Comparison of ENCODE assay signal across 2 cellular contexts in genomic region chr11:113864410-113864809, GRCh38.
TF ChIP-seq lines count a peak whose summit lies in the region.

No MANE protein-coding gene starts in this region.

TF ChIP-seq in A549, 52 proteins besides CTCF, POLR2A, EP300 and RAD21 (continued from another document):
- no peak for TF ChIP-seq RCOR1 (IDR thresholded peaks at IDR 0.05; ENCODE audit: low read depth, low read length)
- TF ChIP-seq MAFK (IDR thresholded peaks at IDR 0.05; ENCODE audit: partially characterized antibody) = peak; percentile 79
- TF ChIP-seq BCL3 (IDR thresholded peaks at IDR 0.05) = no peak

TF ChIP-seq in IMR-90, 13 proteins besides CTCF, POLR2A, EP300 and RAD21 (continued from another document):
- peak; percentile 90 for TF ChIP-seq MAFK (IDR thresholded peaks at IDR 0.05; ENCODE audit: low read depth, low read length)
